In the genomic region with DNA sequence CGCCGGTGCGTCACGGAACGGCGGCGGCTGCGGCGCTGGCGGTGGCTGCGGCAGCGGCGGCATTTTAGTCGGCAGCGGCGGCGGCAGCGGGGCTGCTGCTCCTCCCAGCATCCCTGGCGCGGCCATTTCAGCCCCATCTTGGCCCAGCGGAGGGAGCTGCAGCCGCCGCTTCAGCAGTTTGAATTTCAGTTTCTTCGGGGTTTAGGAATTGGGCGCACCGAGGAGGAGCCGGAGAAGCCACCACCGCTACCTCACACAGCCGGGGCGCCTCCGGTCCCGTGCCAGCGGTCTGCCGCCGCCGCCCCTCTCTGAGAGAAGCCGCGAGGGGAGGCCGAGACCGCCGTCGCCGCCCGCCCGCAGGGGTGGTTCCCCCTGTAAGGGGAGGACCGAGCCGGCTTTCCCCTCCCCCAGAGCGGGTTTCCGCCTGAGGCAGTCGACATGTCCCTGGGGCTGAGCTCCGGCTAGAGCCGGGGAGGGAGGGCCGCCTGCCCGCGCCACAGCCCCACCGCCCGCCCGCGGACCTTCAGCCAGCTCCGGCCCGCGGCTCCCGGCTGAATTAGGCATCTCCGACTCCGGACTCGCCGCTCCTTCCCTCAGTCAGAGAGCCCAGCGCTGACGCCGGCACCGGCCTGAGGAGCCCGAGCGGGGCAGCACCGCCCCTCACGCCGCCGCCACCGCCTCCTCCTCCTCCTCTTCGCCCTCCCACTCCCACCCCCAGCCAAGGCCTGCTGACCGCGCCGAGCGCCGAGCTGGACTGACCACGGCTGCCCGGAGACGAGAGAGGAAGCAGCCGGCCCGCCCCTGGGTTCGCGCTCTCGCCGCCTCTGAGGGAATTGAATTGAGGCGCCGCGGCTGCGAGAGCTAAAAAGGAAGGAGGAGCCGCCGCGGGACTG, we compare ENCODE assay signal across 1 cellular context.
TF ChIP-seq lines count a peak whose summit lies in the region.

TSS of gene TSC22D2 (plus strand) at position 67 of the 893 bp plus-strand sequence. CDS start 1,053 bp downstream, outside the sequence.

TF ChIP-seq in GM12878, 131 proteins besides CTCF, POLR2A, EP300 and RAD21 (continued from another document and continues in another):
- TF ChIP-seq CUX1 (IDR thresholded peaks at IDR 0.05; ENCODE audit: insufficient replicate concordance, low read depth, low read length), result no peak
- TF ChIP-seq, protein P1, sequence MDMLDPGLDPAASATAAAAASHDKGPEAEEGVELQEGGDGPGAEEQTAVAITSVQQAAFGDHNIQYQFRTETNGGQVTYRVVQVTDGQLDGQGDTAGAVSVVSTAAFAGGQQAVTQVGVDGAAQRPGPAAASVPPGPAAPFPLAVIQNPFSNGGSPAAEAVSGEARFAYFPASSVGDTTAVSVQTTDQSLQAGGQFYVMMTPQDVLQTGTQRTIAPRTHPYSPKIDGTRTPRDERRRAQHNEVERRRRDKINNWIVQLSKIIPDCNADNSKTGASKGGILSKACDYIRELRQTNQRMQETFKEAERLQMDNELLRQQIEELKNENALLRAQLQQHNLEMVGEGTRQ (IDR thresholded peaks at IDR 0.05; ENCODE audit: borderline replicate concordance, low read depth, low read length), result no peak
- TF ChIP-seq, protein P2, sequence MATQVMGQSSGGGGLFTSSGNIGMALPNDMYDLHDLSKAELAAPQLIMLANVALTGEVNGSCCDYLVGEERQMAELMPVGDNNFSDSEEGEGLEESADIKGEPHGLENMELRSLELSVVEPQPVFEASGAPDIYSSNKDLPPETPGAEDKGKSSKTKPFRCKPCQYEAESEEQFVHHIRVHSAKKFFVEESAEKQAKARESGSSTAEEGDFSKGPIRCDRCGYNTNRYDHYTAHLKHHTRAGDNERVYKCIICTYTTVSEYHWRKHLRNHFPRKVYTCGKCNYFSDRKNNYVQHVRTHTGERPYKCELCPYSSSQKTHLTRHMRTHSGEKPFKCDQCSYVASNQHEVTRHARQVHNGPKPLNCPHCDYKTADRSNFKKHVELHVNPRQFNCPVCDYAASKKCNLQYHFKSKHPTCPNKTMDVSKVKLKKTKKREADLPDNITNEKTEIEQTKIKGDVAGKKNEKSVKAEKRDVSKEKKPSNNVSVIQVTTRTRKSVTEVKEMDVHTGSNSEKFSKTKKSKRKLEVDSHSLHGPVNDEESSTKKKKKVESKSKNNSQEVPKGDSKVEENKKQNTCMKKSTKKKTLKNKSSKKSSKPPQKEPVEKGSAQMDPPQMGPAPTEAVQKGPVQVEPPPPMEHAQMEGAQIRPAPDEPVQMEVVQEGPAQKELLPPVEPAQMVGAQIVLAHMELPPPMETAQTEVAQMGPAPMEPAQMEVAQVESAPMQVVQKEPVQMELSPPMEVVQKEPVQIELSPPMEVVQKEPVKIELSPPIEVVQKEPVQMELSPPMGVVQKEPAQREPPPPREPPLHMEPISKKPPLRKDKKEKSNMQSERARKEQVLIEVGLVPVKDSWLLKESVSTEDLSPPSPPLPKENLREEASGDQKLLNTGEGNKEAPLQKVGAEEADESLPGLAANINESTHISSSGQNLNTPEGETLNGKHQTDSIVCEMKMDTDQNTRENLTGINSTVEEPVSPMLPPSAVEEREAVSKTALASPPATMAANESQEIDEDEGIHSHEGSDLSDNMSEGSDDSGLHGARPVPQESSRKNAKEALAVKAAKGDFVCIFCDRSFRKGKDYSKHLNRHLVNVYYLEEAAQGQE (IDR thresholded peaks at IDR 0.05; ENCODE audit: low read depth, low read length), result no peak
- TF ChIP-seq RB1 (IDR thresholded peaks at IDR 0.05; ENCODE audit: borderline replicate concordance), result peak; percentile 93; the same call in 1 of the 2 replicates
- TF ChIP-seq MYB (IDR thresholded peaks at IDR 0.05; ENCODE audit: borderline replicate concordance, low read depth, low read length), result no peak
- peak; percentile 37 for TF ChIP-seq MEF2B (IDR thresholded peaks at IDR 0.05; ENCODE audit: partially characterized antibody, poor library complexity, severe bottlenecking)
- 0 out of 2 replicates have a peak, but pooled peaks have one; percentile 57 for TF ChIP-seq E2F4 (IDR thresholded peaks at IDR 0.05; ENCODE audit: low read depth, low read length)
- peak; percentile 48; the same call in 2 of the 3 replicates for TF ChIP-seq POU2F2 (IDR thresholded peaks at IDR 0.05; ENCODE audit: borderline replicate concordance, low read depth, low read length)
- TF ChIP-seq EZH2 (IDR thresholded peaks at IDR 0.05; ENCODE audit: borderline replicate concordance, control insufficient read depth, low read depth, low read length), result no peak
- no peak; the same call in 1 of the 2 replicates for TF ChIP-seq JUND (IDR thresholded peaks at IDR 0.05; ENCODE audit: low read depth, low read length)
- TF ChIP-seq SMARCA5 (IDR thresholded peaks at IDR 0.05), result peak; percentile 71
- peak; percentile 85; the same call in 1 of the 2 replicates for TF ChIP-seq STAT1 (conservative IDR thresholded peaks at IDR 0.05)
- peak; percentile 99 for TF ChIP-seq LARP7 (IDR thresholded peaks at IDR 0.05)
- no peak for TF ChIP-seq E4F1 (IDR thresholded peaks at IDR 0.05; ENCODE audit: borderline replicate concordance, partially characterized antibody)
- TF ChIP-seq TAF1 (IDR thresholded peaks at IDR 0.05; ENCODE audit: borderline replicate concordance, low read depth, low read length), result peak; percentile 77; the same call in 1 of the 2 replicates
- no peak; the same call in none of the 2 replicates for TF ChIP-seq RBBP5 (conservative IDR thresholded peaks at IDR 0.05)
- TF ChIP-seq, protein P3, sequence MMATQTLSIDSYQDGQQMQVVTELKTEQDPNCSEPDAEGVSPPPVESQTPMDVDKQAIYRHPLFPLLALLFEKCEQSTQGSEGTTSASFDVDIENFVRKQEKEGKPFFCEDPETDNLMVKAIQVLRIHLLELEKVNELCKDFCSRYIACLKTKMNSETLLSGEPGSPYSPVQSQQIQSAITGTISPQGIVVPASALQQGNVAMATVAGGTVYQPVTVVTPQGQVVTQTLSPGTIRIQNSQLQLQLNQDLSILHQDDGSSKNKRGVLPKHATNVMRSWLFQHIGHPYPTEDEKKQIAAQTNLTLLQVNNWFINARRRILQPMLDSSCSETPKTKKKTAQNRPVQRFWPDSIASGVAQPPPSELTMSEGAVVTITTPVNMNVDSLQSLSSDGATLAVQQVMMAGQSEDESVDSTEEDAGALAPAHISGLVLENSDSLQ (IDR thresholded peaks at IDR 0.05), result no peak
- no peak for TF ChIP-seq RFX5 (IDR thresholded peaks at IDR 0.05; ENCODE audit: low read depth, low read length)
- no peak for TF ChIP-seq E2F8 (IDR thresholded peaks at IDR 0.05; ENCODE audit: low read depth, partially characterized antibody)
- TF ChIP-seq CBX5 (IDR thresholded peaks at IDR 0.05; ENCODE audit: low read depth), result peak; percentile 45
- no peak for TF ChIP-seq ZBED1 (IDR thresholded peaks at IDR 0.05; ENCODE audit: borderline replicate concordance)
- TF ChIP-seq FOXK2 (IDR thresholded peaks at IDR 0.05), result no peak
- no peak for TF ChIP-seq NR2C1 (IDR thresholded peaks at IDR 0.05)
- TF ChIP-seq IRF4 (IDR thresholded peaks at IDR 0.05; ENCODE audit: low read depth, low read length), result no peak
- peak; percentile 59; the same call in 1 of the 2 replicates for TF ChIP-seq ZBTB33 (IDR thresholded peaks at IDR 0.05)
- peak; percentile 46 for TF ChIP-seq CHD2 (IDR thresholded peaks at IDR 0.05; ENCODE audit: borderline replicate concordance, low read depth, low read length)
- peak; percentile 85 for TF ChIP-seq NBN (IDR thresholded peaks at IDR 0.05)
- TF ChIP-seq RELA (IDR thresholded peaks at IDR 0.05; ENCODE audit: borderline replicate concordance, partially characterized antibody), result peak; percentile 62
- peak; percentile 91 for TF ChIP-seq IKZF1 (conservative IDR thresholded peaks at IDR 0.05)
- TF ChIP-seq GATAD2B (conservative IDR thresholded peaks at IDR 0.05; ENCODE audit: low read depth), result peak; percentile 98
- no peak for TF ChIP-seq NFYA (IDR thresholded peaks at IDR 0.05; ENCODE audit: borderline replicate concordance, low read depth, low read length)
- TF ChIP-seq HDGF (IDR thresholded peaks at IDR 0.05), result no peak
- TF ChIP-seq MXI1 (IDR thresholded peaks at IDR 0.05; ENCODE audit: low read depth, low read length), result no peak; the same call in 1 of the 2 replicates
- TF ChIP-seq ASH2L (IDR thresholded peaks at IDR 0.05; ENCODE audit: borderline replicate concordance, low read depth), result peak; percentile 92; the same call in 1 of the 2 replicates
- peak; percentile 65 for TF ChIP-seq FOXM1 (IDR thresholded peaks at IDR 0.05; ENCODE audit: low read depth, low read length)
